11 cellular contexts compared by ENCODE assay signal in the genomic region with DNA sequence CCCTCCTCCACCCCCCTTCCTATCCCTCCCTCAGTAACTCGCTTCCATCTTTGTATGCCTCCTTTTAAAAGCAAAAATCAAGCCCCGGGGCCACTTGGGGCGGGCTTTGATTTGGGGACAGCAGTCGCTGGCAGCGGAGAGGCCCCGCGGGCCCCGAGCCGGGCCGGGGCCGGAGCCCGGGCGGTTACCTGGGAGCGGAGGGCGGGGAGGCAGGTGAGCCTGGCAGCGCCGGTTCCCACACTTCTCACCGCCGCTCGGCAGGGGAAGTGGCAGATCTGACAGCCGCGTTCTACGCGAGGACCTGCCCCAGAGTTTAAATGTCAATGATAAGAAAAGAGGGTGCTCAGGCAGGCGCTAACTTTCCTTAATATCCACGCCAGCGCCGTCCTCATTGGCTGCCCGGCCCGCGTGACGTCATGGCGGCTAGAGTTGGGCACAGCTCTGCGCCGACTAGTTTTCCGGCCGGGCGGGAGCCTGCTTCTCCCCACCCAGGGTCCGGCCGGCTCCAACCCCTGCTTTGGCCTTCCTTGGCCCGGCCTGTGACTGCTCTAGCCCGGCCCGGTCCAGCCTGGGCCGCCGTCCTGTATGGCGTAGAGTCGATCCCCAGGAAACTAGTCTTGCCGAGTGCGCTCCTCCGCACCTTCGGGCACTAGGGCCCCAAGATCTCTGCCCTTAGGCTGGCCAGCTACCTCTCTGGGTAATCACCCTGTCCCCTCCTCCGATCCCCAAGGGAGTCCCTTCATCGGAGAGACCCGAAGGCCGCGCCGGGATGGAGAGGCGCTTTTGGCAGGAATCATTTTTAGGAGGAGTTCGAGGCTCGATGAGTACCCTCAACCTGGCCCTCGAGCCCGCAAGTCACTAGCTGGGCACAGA. TPM values are rescaled to one million over a fixed set of nuclear protein-coding genes. Genes with fewer than 3 reads are reported as not detected.
DNase-seq lines count a peak whose midpoint lies in the region; ATAC-seq, FAIRE-seq and TF ChIP-seq lines count a peak whose summit lies in the region.
"Had no signal": no experiment of that assay in that cellular context is flagged by ENCODE, and none has a peak within 500 bp of the region (broad histone marks: within the 10 kb centered on the region; RNA-seq: fewer than 3 reads in every experiment).

No MANE protein-coding gene starts in this region.

- ATAC-seq in HepG2: no peak

- no TSS peak for BruUV-seq in MCF 10A (replicated peaks; lab: Mats Ljungman, UMichigan)
- no TSS peak for BruUV-seq in HepG2 (replicated peaks; lab: Mats Ljungman, UMichigan)

- DNase-seq in breast epithelium (ENCODE audit: low spot score in 2 of 2) (no peak), MCF 10A (ENCODE audit: unreplicated experiment) (no peak), bronchial epithelial cell (ENCODE audit: low read depth) (no peak), HepG2 (ENCODE audit: low spot score) (no peak), tibial artery (no peak), Kasumi-1 (lab: John Stamatoyannopoulos, UW) (no peak), SHP77 treated with DMSO at 0.1 percent for 48 hours (lab: John Stamatoyannopoulos, UW) (no peak)
- DNase-seq in effector CD4-positive, alpha-beta T cell: no peak
- DNase-seq: DND-41, NCI-H2029 had no signal

- H3K4me3 ChIP-seq in breast epithelium: peak overlapping the region in 2 of 3 donors; percentile 33 to 55
- peak overlapping the region; percentile 14 for H3K4me3 ChIP-seq in bronchial epithelial cell (ENCODE audit: low read depth, low read length)
- H3K4me3 ChIP-seq in HepG2 (replicated peaks in 1 of 3; ENCODE audit: insufficient read depth in 1 of 3, low read depth in 2 of 3, low read length in 3 of 3): no peak overlapping the region
- peak overlapping the region; percentile 8 to 44 for H3K4me3 ChIP-seq in tibial artery

- 37% methylated on average over 34 of the region's 62 CpGs for WGBS in HepG2 (ENCODE audit: low lambda C conversion rate)

- TF ChIP-seq POLR2A in breast epithelium (IDR thresholded peaks at IDR 0.05) (no peak), HepG2 (IDR thresholded peaks at IDR 0.05; ENCODE audit: insufficient read depth in 1 of 2, low read depth in 2 of 2, low read length in 2 of 2) (no peak)

- H3K27ac ChIP-seq in breast epithelium (no peak overlapping the region), HepG2 (ENCODE audit: extremely low read length, insufficient read depth, low read length) (no peak overlapping the region), tibial artery (no peak overlapping the region)
- H3K27ac ChIP-seq: epithelial cell of prostate had no signal

- H3K4me2 ChIP-seq in HepG2 (ENCODE audit: low read depth, low read length): no peak overlapping the region

- CTCF ChIA-PET in MCF 10A (lab: Yijun Ruan, JAX) (no interaction called here), HepG2 (lab: Yijun Ruan, JAX; ENCODE audit: low intra/inter-chr PET ratio, low total read pairs) (no interaction called here)

- TF ChIP-seq CTCF in breast epithelium (IDR thresholded peaks at IDR 0.05) (no peak), MCF 10A (IDR thresholded peaks at IDR 0.05; ENCODE audit: unreplicated experiment) (no peak), bronchial epithelial cell (IDR thresholded peaks at IDR 0.05; ENCODE audit: insufficient read depth, low read length, severe bottlenecking) (no peak), HepG2 (CRISPR knock-in tag; IDR thresholded peaks at IDR 0.05) (no peak), tibial artery (IDR thresholded peaks at IDR 0.05) (no peak)

- H3K9ac ChIP-seq in HepG2 (ENCODE audit: insufficient read depth, low read depth, low read length): no peak overlapping the region

- POLR2A ChIA-PET in MCF 10A (lab: Yijun Ruan, JAX): no interaction called here
- POLR2A ChIA-PET in HepG2 (lab: Yijun Ruan, JAX): no interaction called here

- intact Hi-C loops in breast epithelium (cut with DNase I; ENCODE audit: low total_unique reads): no loop called here
- intact Hi-C loops in MCF 10A (cut with micrococcal nuclease): no loop called here
- intact Hi-C loops in HepG2 (cut with micrococcal nuclease; ENCODE audit: unreplicated experiment): loop anchor here (10.0 kb wide), 1 partner anchor 313 kb away; the partner anchor contains the start of genes ELP4 and IMMP1L
- intact Hi-C loops in tibial artery (cut with DNase I; ENCODE audit: low total_unique reads): no loop called here

- no peaks in the 10 kb centered on the region for H3K9me3 Mint-ChIP-seq in MCF 10A (ENCODE audit: unreplicated experiment)

- H3K9me3 ChIP-seq in breast epithelium (no peaks in the 10 kb centered on the region), HepG2 (ENCODE audit: low read length) (no peaks in the 10 kb centered on the region), tibial artery (peaks cover 0 to 6% (median 0%) of the 10 kb centered on the region in 3 donors)

- peaks cover 13% of the 10 kb centered on the region for H3K27me3 Mint-ChIP-seq in MCF 10A (ENCODE audit: insufficient read depth, unreplicated experiment)

- peaks cover 27 to 100% of the 10 kb centered on the region in 2 donors for H3K27me3 ChIP-seq in breast epithelium
- peaks cover 88% of the 10 kb centered on the region for H3K27me3 ChIP-seq in bronchial epithelial cell (ENCODE audit: control insufficient read depth, insufficient read depth, low read length)
- H3K27me3 ChIP-seq in HepG2 (ENCODE audit: control insufficient read depth in 1 of 2, insufficient read depth in 2 of 2, low read length in 2 of 2): peaks cover 22 to 89% of the 10 kb centered on the region in 2 experiments
- peaks cover 7 to 100% of the 10 kb centered on the region in 2 donors for H3K27me3 ChIP-seq in tibial artery

- H3K4me3 Mint-ChIP-seq in MCF 10A (ENCODE audit: unreplicated experiment): no peak overlapping the region

- TF ChIP-seq EP300 in HepG2 (IDR thresholded peaks at IDR 0.05; ENCODE audit: low read depth in 2 of 2, low read length in 2 of 2): no peak
- TF ChIP-seq EP300 in HepG2 (CRISPR knock-in tag; IDR thresholded peaks at IDR 0.05; ENCODE audit: borderline replicate concordance): no peak

- H3K36me3 Mint-ChIP-seq in MCF 10A (ENCODE audit: insufficient read depth, unreplicated experiment): no peaks in the 10 kb centered on the region

- peaks cover 4% of the 10 kb centered on the region; the same call in 1 of the 2 replicates for H4K20me1 ChIP-seq in HepG2 (ENCODE audit: insufficient read depth, low read length)

- no peak for FAIRE-seq in bronchial epithelial cell (lab: Jason Lieb, UNC)
- FAIRE-seq in HepG2 (lab: Jason Lieb, UNC): no peak

- no peak overlapping the region for H2AFZ ChIP-seq in HepG2 (ENCODE audit: low read length)

- H3K79me2 ChIP-seq in HepG2 (ENCODE audit: insufficient read depth, low read length): no peaks in the 10 kb centered on the region

- no peaks in the 10 kb centered on the region for H3K4me1 Mint-ChIP-seq in MCF 10A (ENCODE audit: insufficient read depth, unreplicated experiment)

- H3K36me3 ChIP-seq in breast epithelium: no peaks in the 10 kb centered on the region
- no peaks in the 10 kb centered on the region for H3K36me3 ChIP-seq in bronchial epithelial cell (ENCODE audit: control insufficient read depth, insufficient read depth, low read length)
- H3K36me3 ChIP-seq in HepG2 (replicated peaks in 1 of 2; ENCODE audit: control insufficient read depth in 1 of 2, insufficient read depth in 2 of 2, low read length in 2 of 2): no peaks in the 10 kb centered on the region
- H3K36me3 ChIP-seq in tibial artery: no peaks in the 10 kb centered on the region

- in situ Hi-C loops in HepG2 (cut with HindIII; ENCODE audit: extremely low pct_ligation_motif_present, low pct_unique_long_range_greater_than_20kb): no loop called here

- no peak overlapping the region for H3K27ac Mint-ChIP-seq in MCF 10A (ENCODE audit: low read depth, unreplicated experiment)

- no peak for TF ChIP-seq RAD21 in HepG2 (CRISPR knock-in tag; IDR thresholded peaks at IDR 0.05)

- H3K4me1 ChIP-seq in breast epithelium (peaks cover 10 to 25% of the 10 kb centered on the region in 2 donors), HepG2 (ENCODE audit: insufficient read depth, low read length) (peaks cover 34% of the 10 kb centered on the region), tibial artery (peaks cover 0 to 56% (median 54%) of the 10 kb centered on the region in 4 donors)

RNA-seq across cellular contexts. Expression of gene PAX6, which starts 6.7 kb away (rescaled TPM):
- total RNA-seq in breast epithelium: under 1 TPM in 1 of 3 donors, not detected in 2; 0.88 TPM
- total RNA-seq in MCF 10A (2022): not detected in 2 replicates
- total RNA-seq in bronchial epithelial cell: not detected in 2 replicates
- total RNA-seq in HepG2 (2016; rRNA removed; fragmentation: Illumina TruSeq; extraction: Trizol): 0.15 TPM in 1 of 2 replicates, not detected in the other
- total RNA-seq in HepG2 (2016; cell fraction: cytosol; rRNA removed; fragmentation: Illumina TruSeq; extraction: Trizol; ENCODE audit: low read depth): 0.20 TPM in 1 of 2 replicates, not detected in the other
- total RNA-seq in HepG2 (2016; cell fraction: insoluble cytoplasmic fraction; rRNA removed; fragmentation: Illumina TruSeq; extraction: Trizol): 0.15 TPM in 1 of 2 replicates, not detected in the other
- total RNA-seq in HepG2 (2016; cell fraction: membrane; rRNA removed; fragmentation: Illumina TruSeq; extraction: Trizol): 0.19 and 0.21 TPM in 2 replicates
- 0.28 TPM in 1 of 2 replicates, not detected in the other for total RNA-seq in HepG2 (2016; cell fraction: nucleus; rRNA removed; fragmentation: Illumina TruSeq; extraction: Trizol)
- polyA plus RNA-seq in HepG2 (2011; rRNA removed): 0.67 and 1.1 TPM in 2 replicates
- polyA plus RNA-seq in HepG2 (2011; cell fraction: cytosol; rRNA removed): 0.79 and 0.93 TPM in 2 replicates
- polyA plus RNA-seq in HepG2 (2011; cell fraction: nucleus; rRNA removed): 2.4 and 2.6 TPM in 2 replicates
- 0.09 and 0.31 TPM in 2 replicates for polyA plus RNA-seq in HepG2 (2012)
- polyA plus RNA-seq in HepG2 (2016; cell fraction: cytosol; fragmentation: Illumina TruSeq; extraction: Trizol; ENCODE audit: low read depth): 0.29 TPM in 1 of 2 replicates, not detected in the other
- polyA plus RNA-seq in HepG2 (2016; cell fraction: insoluble cytoplasmic fraction; fragmentation: Illumina TruSeq; extraction: Trizol; ENCODE audit: low read depth): 0.34 TPM in 1 of 2 replicates, not detected in the other
- polyA plus RNA-seq in HepG2 (2016; cell fraction: membrane; fragmentation: Illumina TruSeq; extraction: Trizol; ENCODE audit: low read depth): 0.21 TPM in 1 of 2 replicates, not detected in the other
- polyA plus RNA-seq in HepG2 (2016; cell fraction: nucleus; fragmentation: Illumina TruSeq; extraction: Trizol; ENCODE audit: insufficient read depth, low read depth): 0.31 and 0.36 TPM in 2 replicates
- 2.3 and 18.4 TPM in 2 replicates for polyA minus RNA-seq in HepG2 (2011; rRNA and poly(A)+ RNA removed; ENCODE audit: low replicate concordance)
- polyA minus RNA-seq in HepG2 (2011; cell fraction: cytosol; rRNA and poly(A)+ RNA removed): 0.69 TPM in 1 of 2 replicates, not detected in the other
- 1.5 and 2.3 TPM in 2 replicates for polyA minus RNA-seq in HepG2 (2011; cell fraction: nucleus; rRNA and poly(A)+ RNA removed)

Comparison
In these comparisons a context has a peak if more than half of its experiments do, and no peak if none do; other contexts are left out.
1. H3K4me3 ChIP-seq: peak in breast epithelium (2 of 3), bronchial epithelial cell (single experiment) and tibial artery (2 of 2); none in HepG2 (0 of 3).